Comparison of ENCODE assay signal across 18 cellular contexts in genomic region chr1:36561365-36561731, GRCh38.
DNase-seq lines count a peak whose midpoint lies in the region; ATAC-seq and TF ChIP-seq lines count a peak whose summit lies in the region.
"Had no signal": no experiment of that assay in that cellular context is flagged by ENCODE, and none has a peak within 500 bp of the region (broad histone marks: within the 10 kb centered on the region; RNA-seq: fewer than 3 reads in every experiment).

No MANE protein-coding gene starts in this region.

- no peaks in the 10 kb centered on the region for H3K9me3 ChIP-seq in H9 (ENCODE audit: control insufficient read depth, low read depth, low read length)
- H3K9me3 ChIP-seq in RWPE2 (ENCODE audit: severe bottlenecking): no peaks in the 10 kb centered on the region
- H3K9me3 ChIP-seq in gastrocnemius medialis: no peaks in the 10 kb centered on the region
- H3K9me3 ChIP-seq: A549 had no signal

- TF ChIP-seq POLR2A in gastrocnemius medialis (IDR thresholded peaks at IDR 0.05): no peak

- in situ Hi-C loops in gastrocnemius medialis (cut with MboI; ENCODE audit: low sequenced_read_pairs in 4 of 4): loop anchor here in 1 of 4 donors (25.0 kb wide), 1 partner anchor 876 kb away; no protein-coding TSS in a partner anchor

- no peak overlapping the region for H4K8ac ChIP-seq in H9 (replicated peaks; ENCODE audit: insufficient read length, low read depth, low read length)

- H3K27ac Mint-ChIP-seq in CD14-positive monocyte (no peak overlapping the region), H9 (no peak overlapping the region)
- H3K27ac Mint-ChIP-seq: B cell had no signal

- H3K23me2 ChIP-seq in H9 (ENCODE audit: insufficient read length, low read depth, low read length, poor library complexity, severe bottlenecking): no peaks in the 10 kb centered on the region

- H3K79me2 ChIP-seq in H9 (ENCODE audit: insufficient read depth, low read length): no peaks in the 10 kb centered on the region

- ATAC-seq in RWPE2 (ENCODE audit: low read depth): no peak
- no peak for ATAC-seq in gastrocnemius medialis
- ATAC-seq in HG02588 (IDR thresholded peaks at IDR 0.05; ENCODE audit: unreplicated experiment): no peak
- ATAC-seq: A549, Panc1, SK-N-SH treated with all-trans-retinoic acid at 6 μM for 48 hours had no signal

- H3K4me3 Mint-ChIP-seq in CD14-positive monocyte (no peak overlapping the region), H9 (no peak overlapping the region)
- H3K4me3 Mint-ChIP-seq: B cell had no signal

- no peak overlapping the region for H3K9ac ChIP-seq in H9 (ENCODE audit: extremely low read depth, insufficient read length, low read length)

- no peak overlapping the region for H3K23ac ChIP-seq in H9 (ENCODE audit: insufficient read length, low read depth, low read length)

- H3K27me3 ChIP-seq in H9 (ENCODE audit: insufficient read depth, low read length): no peaks in the 10 kb centered on the region
- H3K27me3 ChIP-seq in RWPE2 (ENCODE audit: insufficient read depth, poor library complexity, severe bottlenecking): no peaks in the 10 kb centered on the region
- peaks cover 0 to 10% (median 3%) of the 10 kb centered on the region in 3 donors for H3K27me3 ChIP-seq in gastrocnemius medialis

- H3K36me3 Mint-ChIP-seq in CD14-positive monocyte (no peaks in the 10 kb centered on the region), H9 (ENCODE audit: insufficient read depth in 1 of 3, low read depth in 3 of 3) (no peaks in the 10 kb centered on the region)

- DNase-seq in CD14-positive monocyte (ENCODE audit: low spot score): peak; percentile 21
- peak; percentile 14 for DNase-seq in H9
- peak; percentile 30 for DNase-seq in RWPE2 (ENCODE audit: low spot score)
- DNase-seq in posterior vena cava (ENCODE audit: low spot score): peak; percentile 45
- DNase-seq in KG1 (lab: John Stamatoyannopoulos, UW): no peak
- no peak for DNase-seq in gastrocnemius medialis
- DNase-seq: DMS79 treated with DMSO at 0.1 percent for 48 hours; KBM-7; NCI-H1092 treated with DMSO at 0.1 percent for 48 hours; NCI-H146; NCI-H2029 treated with DMSO at 0.1 percent for 48 hours; NCI-H446; NK-92 treated with Interleukin-12 subunit alpha and Interleukin-12 subunit beta, amount 100 ng/mL, for 24 hours had no signal

- H3K9me3 Mint-ChIP-seq in CD14-positive monocyte (no peaks in the 10 kb centered on the region), H9 (no peaks in the 10 kb centered on the region)

- intact Hi-C loops in CD14-positive monocyte (cut with micrococcal nuclease): no loop called here
- intact Hi-C loops in posterior vena cava (cut with DNase I): no loop called here
- intact Hi-C loops in gastrocnemius medialis (cut with DNase I; ENCODE audit: low total_unique reads): no loop called here

- H2BK120ac ChIP-seq in H9 (ENCODE audit: low read depth, low read length, poor library complexity, severe bottlenecking): no peak overlapping the region

- H2AK5ac ChIP-seq in H9 (ENCODE audit: insufficient read length, low read length): no peak overlapping the region

- no peak overlapping the region for H2BK20ac ChIP-seq in H9 (ENCODE audit: low read depth, low read length, poor library complexity, severe bottlenecking)

- H3T11ph ChIP-seq in H9 (ENCODE audit: low read length): no peak overlapping the region

- H3K27me3 Mint-ChIP-seq in CD14-positive monocyte (ENCODE audit: low read depth in 3 of 3) (peaks cover 4 to 6% (median 5%) of the 10 kb centered on the region in 3 donors), H9 (ENCODE audit: low read depth) (peaks cover 5% of the 10 kb centered on the region)

- H3K4me2 ChIP-seq in H9 (ENCODE audit: insufficient read depth, insufficient read length, low read length): no peak overlapping the region
- H3K4me2 ChIP-seq: A549 had no signal

- H3K4me1 ChIP-seq in H9 (ENCODE audit: insufficient read depth, low read length) (no peaks in the 10 kb centered on the region), RWPE2 (ENCODE audit: insufficient read depth, poor library complexity, severe bottlenecking) (no peaks in the 10 kb centered on the region), gastrocnemius medialis (no peaks in the 10 kb centered on the region)
- H3K4me1 ChIP-seq: A549 had no signal

- no peaks in the 10 kb centered on the region for H3K4me1 Mint-ChIP-seq in CD14-positive monocyte
- peaks cover 4 to 8% of the 10 kb centered on the region in 2 experiments for H3K4me1 Mint-ChIP-seq in H9
- H3K4me1 Mint-ChIP-seq: B cell had no signal

- H3K4me3 ChIP-seq in RWPE2 (ENCODE audit: severe bottlenecking) (no peak overlapping the region), gastrocnemius medialis (no peak overlapping the region)
- H3K4me3 ChIP-seq: A549 had no signal

- TF ChIP-seq CTCF in CD14-positive monocyte (IDR thresholded peaks at IDR 0.05) (no peak), H9 (conservative IDR thresholded peaks at IDR 0.05) (no peak), RWPE2 (IDR thresholded peaks at IDR 0.05; ENCODE audit: poor library complexity, severe bottlenecking) (no peak), gastrocnemius medialis (IDR thresholded peaks at IDR 0.05 in 4 of 5, conservative IDR thresholded peaks at IDR 0.05 in 1 of 5) (no peak)

- H3K36me3 ChIP-seq in RWPE2 (ENCODE audit: low read depth) (no peaks in the 10 kb centered on the region), gastrocnemius medialis (no peaks in the 10 kb centered on the region)

- no peak overlapping the region for H4K5ac ChIP-seq in H9 (ENCODE audit: insufficient read length, low read depth, low read length)

- no peaks in the 10 kb centered on the region for H3K79me1 ChIP-seq in H9 (ENCODE audit: insufficient read depth, low read depth, low read length, poor library complexity, severe bottlenecking)

- H2AFZ ChIP-seq in H9 (ENCODE audit: low read length): no peak overlapping the region

- no peak overlapping the region for H2BK12ac ChIP-seq in H9 (ENCODE audit: insufficient read length, low read depth, low read length)

- no peaks in the 10 kb centered on the region for H4K20me1 ChIP-seq in H9 (ENCODE audit: control insufficient read depth, insufficient read depth, insufficient read length)

- no peak overlapping the region for H2BK15ac ChIP-seq in H9 (ENCODE audit: low read depth, low read length)

- no peak overlapping the region for H3K4ac ChIP-seq in H9 (ENCODE audit: low read depth, low read length)

- H3K14ac ChIP-seq in H9 (ENCODE audit: insufficient read depth, low read length): no peak overlapping the region

- no peak overlapping the region for H4K91ac ChIP-seq in H9 (ENCODE audit: insufficient read length, low read depth, low read length)

- no peak overlapping the region for H3K18ac ChIP-seq in H9 (ENCODE audit: insufficient read length, low read depth, low read length)

- no peak overlapping the region for H3K56ac ChIP-seq in H9 (ENCODE audit: insufficient read length, low read depth, low read length)

- H2BK5ac ChIP-seq in H9 (ENCODE audit: insufficient read length, low read length): no peak overlapping the region

- no CpG with 5 or more reads among the region's 9 CpGs for WGBS in H9 (ENCODE audit: extremely low coverage, insufficient read length, low lambda C conversion rate)

- H3K27ac ChIP-seq in H9 (ENCODE audit: insufficient read length, low read depth, low read length) (no peak overlapping the region), RWPE2 (ENCODE audit: poor library complexity, severe bottlenecking) (no peak overlapping the region), gastrocnemius medialis (no peak overlapping the region)
- H3K27ac ChIP-seq: A549 had no signal

Comparison
In these comparisons a context has a peak if more than half of its experiments do, and no peak if none do; other contexts are left out.
1. DNase-seq: peak in CD14-positive monocyte (single experiment), H9 (single experiment), RWPE2 (single experiment) and posterior vena cava (single experiment); none in KG1 (single experiment) and gastrocnemius medialis (0 of 2).